ENCODE assay signal across 9 cellular contexts in genomic region chr1:198671136-198671535, GRCh38. TPM values are rescaled to one million over a fixed set of nuclear protein-coding genes. Genes with fewer than 3 reads are reported as not detected.
DNase-seq lines count a peak whose midpoint lies in the region; ATAC-seq and TF ChIP-seq lines count a peak whose summit lies in the region.
"Had no signal": no experiment of that assay in that cellular context is flagged by ENCODE, and none has a peak within 500 bp of the region (broad histone marks: within the 10 kb centered on the region; RNA-seq: fewer than 3 reads in every experiment).

No MANE protein-coding gene starts in this region.

- POLR2A ChIA-PET in activated CD4-positive, alpha-beta T cell treated with anti-CD3 and anti-CD28 coated beads for 36 hours (lab: Charles Lee), result interaction anchor here (0.6 kb wide), 1 partner anchor 36 kb away, joined by 3 read pairs; no protein-coding TSS in a partner anchor

- H3K4me2 ChIP-seq in parathyroid adenoma (ENCODE audit: low read length), result no peak overlapping the region
- H3K4me2 ChIP-seq: neural progenitor cell had no signal

- TF ChIP-seq EP300 in transverse colon (IDR thresholded peaks at IDR 0.05; ENCODE audit: low read depth), result no peak

- H3K4me1 ChIP-seq in parathyroid adenoma, result peaks cover 4% of the 10 kb centered on the region
- no peaks in the 10 kb centered on the region for H3K4me1 ChIP-seq in transverse colon
- H3K4me1 ChIP-seq: neural progenitor cell had no signal

- CTCF ChIA-PET in activated CD4-positive, alpha-beta T cell treated with anti-CD3 and anti-CD28 coated beads for 36 hours (lab: Charles Lee), result interaction anchor here (0.5 to 7.2 kb wide), 4 partner anchors 9 to 811 kb away, joined by 4 to 58 read pairs (median 4); no protein-coding TSS in a partner anchor

- H3K27me3 ChIP-seq in parathyroid adenoma (ENCODE audit: control insufficient read depth, insufficient read depth, low read length) (no peaks in the 10 kb centered on the region), transverse colon (no peaks in the 10 kb centered on the region)
- H3K27me3 ChIP-seq: neural progenitor cell had no signal

- H3K4me3 ChIP-seq in parathyroid adenoma (ENCODE audit: low read depth, low read length) (no peak overlapping the region), transverse colon (no peak overlapping the region)
- H3K4me3 ChIP-seq: neural progenitor cell had no signal

- TF ChIP-seq POLR2A in transverse colon (IDR thresholded peaks at IDR 0.05), result no peak

- intact Hi-C loops in activated CD4-positive, alpha-beta T cell treated with anti-CD3 and anti-CD28 coated beads for 36 hours (cut with DNase I, micrococcal nuclease), result no loop called here
- intact Hi-C loops in transverse colon (cut with DNase I; ENCODE audit: low total_unique reads), result no loop called here

- in situ Hi-C loops in transverse colon (cut with MboI; ENCODE audit: low pct_ligation_motif_present in 1 of 4, low pct_unique_long_range_greater_than_20kb in 1 of 4, low sequenced_read_pairs in 3 of 4), result no loop called here

- no peaks in the 10 kb centered on the region for H3K36me3 ChIP-seq in parathyroid adenoma (ENCODE audit: control insufficient read depth, insufficient read depth, low read length)
- H3K36me3 ChIP-seq in transverse colon, result no peaks in the 10 kb centered on the region
- H3K36me3 ChIP-seq: neural progenitor cell had no signal

- peaks cover 65% of the 10 kb centered on the region for H3K36me3 Mint-ChIP-seq in activated CD4-positive, alpha-beta T cell treated with anti-CD3 and anti-CD28 coated beads for 36 hours (ENCODE audit: low read depth)
- H3K36me3 Mint-ChIP-seq: neural progenitor cell had no signal

- no peak for DNase-seq in activated CD4-positive, alpha-beta T cell treated with anti-CD3 and anti-CD28 coated beads for 36 hours
- DNase-seq in activated CD4-positive, alpha-beta T cell treated with anti-CD3 and anti-CD28 coated beads, Interleukin-2, amount 50 U/mL, for 48 hours, result no peak
- DNase-seq in RPMI8226, result peak; percentile 51
- DNase-seq in SHP77 treated with DMSO at 0.1 percent for 48 hours (lab: John Stamatoyannopoulos, UW), result no peak
- DNase-seq in transverse colon, result no peak
- DNase-seq in globus pallidus (ENCODE audit: low spot score), result no peak

- peak overlapping the region; percentile 7 for H2AFZ ChIP-seq in parathyroid adenoma
- H2AFZ ChIP-seq: neural progenitor cell had no signal

- H3K4me3 Mint-ChIP-seq in activated CD4-positive, alpha-beta T cell treated with anti-CD3 and anti-CD28 coated beads for 36 hours, result peak overlapping the region; percentile 30
- H3K4me3 Mint-ChIP-seq: neural progenitor cell had no signal

- TF ChIP-seq CTCF in parathyroid adenoma (IDR thresholded peaks at IDR 0.05) (no peak), transverse colon (IDR thresholded peaks at IDR 0.05) (no peak)

- H3K9ac ChIP-seq in parathyroid adenoma, result no peak overlapping the region
- H3K9ac ChIP-seq: neural progenitor cell had no signal

- peak overlapping the region; percentile 87 for H3K27ac Mint-ChIP-seq in activated CD4-positive, alpha-beta T cell treated with anti-CD3 and anti-CD28 coated beads for 36 hours
- H3K27ac Mint-ChIP-seq: neural progenitor cell had no signal

- WGBS in transverse colon (ENCODE audit: low coverage in 1 of 2), 2 donors, result 54 to 62% methylated on average over 1 of the region's 1 CpG

- no peak for ATAC-seq in activated CD4-positive, alpha-beta T cell treated with anti-CD3 and anti-CD28 coated beads for 36 hours
- ATAC-seq in HG02798 (IDR thresholded peaks at IDR 0.05; ENCODE audit: poor library complexity, unreplicated experiment), result peak; percentile 60

- H3K9me3 Mint-ChIP-seq in activated CD4-positive, alpha-beta T cell treated with anti-CD3 and anti-CD28 coated beads for 36 hours (ENCODE audit: low read depth), result no peaks in the 10 kb centered on the region
- H3K9me3 Mint-ChIP-seq: neural progenitor cell had no signal

- H3K9me3 ChIP-seq in parathyroid adenoma (ENCODE audit: control insufficient read depth, low read length) (no peaks in the 10 kb centered on the region), transverse colon (no peaks in the 10 kb centered on the region)

- no peak overlapping the region for H3K27ac ChIP-seq in parathyroid adenoma
- H3K27ac ChIP-seq in transverse colon, result no peak overlapping the region
- H3K27ac ChIP-seq: neural progenitor cell had no signal

- no peaks in the 10 kb centered on the region for H3K27me3 Mint-ChIP-seq in activated CD4-positive, alpha-beta T cell treated with anti-CD3 and anti-CD28 coated beads for 36 hours

- peaks cover 90% of the 10 kb centered on the region for H3K4me1 Mint-ChIP-seq in activated CD4-positive, alpha-beta T cell treated with anti-CD3 and anti-CD28 coated beads for 36 hours

- H3K79me2 ChIP-seq in parathyroid adenoma, result no peaks in the 10 kb centered on the region

RNA-seq across cellular contexts. Expression of gene PTPRC, which starts 32.3 kb away (rescaled TPM):
- 100 to 1,000 TPM; 458 to 564 TPM for total RNA-seq in activated CD4-positive, alpha-beta T cell treated with anti-CD3 and anti-CD28 coated beads for 36 hours
- 10 to 100 TPM in 3 of 4 donors, 1 to 10 TPM in 1; 6.4 to 50.7 (median 25.6) TPM for total RNA-seq in transverse colon

Comparison
In these comparisons a context has a peak if more than half of its experiments do, and no peak if none do; other contexts are left out.
1. RNA of gene PTPRC, which starts 32.3 kb away (total RNA-seq): 458 to 564 TPM in activated CD4-positive, alpha-beta T cell treated with anti-CD3 and anti-CD28 coated beads for 36 hours; 6.4 to 50.7 TPM in transverse colon; every median in the first group is over 4 times any median in the second.